Comparison of ENCODE assay signal across 8 cellular contexts in the genomic region with DNA sequence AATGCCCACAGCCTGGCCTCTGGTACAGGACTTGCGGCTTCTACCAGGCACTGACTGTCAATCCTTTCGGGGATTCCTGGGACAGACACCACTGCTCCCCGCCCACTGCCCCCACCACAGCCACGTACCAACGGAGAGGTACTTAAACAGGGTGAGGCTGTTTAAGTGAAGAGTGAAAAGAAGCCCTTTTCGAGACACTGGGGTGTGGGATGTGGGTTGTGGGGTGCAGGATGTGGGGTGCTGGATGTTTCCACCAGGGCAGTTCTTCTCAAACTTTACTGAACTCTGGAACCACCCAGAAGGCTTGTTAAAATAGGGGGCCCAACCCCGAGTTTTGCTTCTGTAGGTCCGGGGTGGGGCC. TPM values are rescaled to one million over a fixed set of nuclear protein-coding genes. Genes with fewer than 3 reads are reported as not detected.
DNase-seq lines count a peak whose midpoint lies in the region; ATAC-seq and TF ChIP-seq lines count a peak whose summit lies in the region.

No MANE protein-coding gene starts in this region.

- H3K4me1 Mint-ChIP-seq in neural progenitor cell = peaks cover 27% of the 10 kb centered on the region

- H3K4me1 ChIP-seq in cardiac muscle cell (ENCODE audit: low read depth) = no peaks in the 10 kb centered on the region
- no peaks in the 10 kb centered on the region for H3K4me1 ChIP-seq in neural progenitor cell

- H3K9ac ChIP-seq in neural progenitor cell = no peak overlapping the region

- H2AFZ ChIP-seq in neural progenitor cell (replicated peaks) = peak overlapping the region; percentile 93

- H3K27me3 ChIP-seq in cardiac muscle cell = peaks cover 11% of the 10 kb centered on the region
- H3K27me3 ChIP-seq in dorsolateral prefrontal cortex = peaks cover 0 to 53% (median 5%) of the 10 kb centered on the region in 45 donors
- peaks cover 28% of the 10 kb centered on the region for H3K27me3 ChIP-seq in neural progenitor cell

- POLR2A ChIA-PET in GM10248 (lab: Yijun Ruan, JAX) = no interaction called here

- no peaks in the 10 kb centered on the region for H3K79me2 ChIP-seq in neural progenitor cell (ENCODE audit: low read depth)

- H4K20me1 ChIP-seq in neural progenitor cell (ENCODE audit: low read depth) = no peaks in the 10 kb centered on the region

- peaks cover 19% of the 10 kb centered on the region for H3F3A ChIP-seq in neural progenitor cell (ENCODE audit: low read depth)

- peak overlapping the region; percentile 72 for H3K4me3 ChIP-seq in cardiac muscle cell
- peak overlapping the region in 58 of 59 donors; percentile 15 to 71 (median 53) for H3K4me3 ChIP-seq in dorsolateral prefrontal cortex
- H3K4me3 ChIP-seq in neural progenitor cell = peak overlapping the region; percentile 59

- H3K9me3 ChIP-seq in cardiac muscle cell (ENCODE audit: low read depth) (no peaks in the 10 kb centered on the region), neural progenitor cell (ENCODE audit: low read depth) (no peaks in the 10 kb centered on the region)

- no peak overlapping the region for H3K27ac Mint-ChIP-seq in neural progenitor cell

- H3K4me3 Mint-ChIP-seq in neural progenitor cell = peak overlapping the region; percentile 80

- H3K9me3 Mint-ChIP-seq in neural progenitor cell = no peaks in the 10 kb centered on the region

- TF ChIP-seq CTCF in cardiac muscle cell (IDR thresholded peaks at IDR 0.05; ENCODE audit: low read depth, low read length) = no peak
- TF ChIP-seq CTCF in dorsolateral prefrontal cortex (IDR thresholded peaks at IDR 0.05 in 54 of 56, conservative IDR thresholded peaks at IDR 0.05 in 2 of 56; ENCODE audit: low read depth in 1 of 56, partially characterized antibody in 56 of 56) = no peak
- TF ChIP-seq CTCF in neural progenitor cell (IDR thresholded peaks at IDR 0.05) = no peak
- TF ChIP-seq CTCF in GM10248 (IDR thresholded peaks at IDR 0.05; ENCODE audit: control extremely low read depth, extremely low read depth, low read depth, missing control alignments) = no peak

- ATAC-seq in GM21515 (IDR thresholded peaks at IDR 0.05; ENCODE audit: unreplicated experiment) (no peak), GM21576 (IDR thresholded peaks at IDR 0.05; ENCODE audit: unreplicated experiment) (no peak)

- CTCF ChIA-PET in GM10248 (lab: Yijun Ruan, JAX) = no interaction called here

- DNase-seq in cardiac muscle cell (ENCODE audit: low read depth in 1 of 2, low spot score in 1 of 2) (no peak), cardiac septum (ENCODE audit: low spot score) (no peak), dorsolateral prefrontal cortex (no peak), neural progenitor cell (ENCODE audit: low spot score) (no peak), AG08396 (ENCODE audit: low spot score) (no peak), GM10248 (ENCODE audit: extremely low spot score) (no peak)

- intact Hi-C loops in cardiac septum (cut with DNase I) (no loop called here), dorsolateral prefrontal cortex (cut with DNase I) (no loop called here)

- no peaks in the 10 kb centered on the region for H3K36me3 Mint-ChIP-seq in neural progenitor cell

- H3K36me3 ChIP-seq in cardiac muscle cell (no peaks in the 10 kb centered on the region), neural progenitor cell (no peaks in the 10 kb centered on the region)

- H3K27ac ChIP-seq in cardiac muscle cell (no peak overlapping the region), dorsolateral prefrontal cortex (peak overlapping the region in 24 of 59 donors; percentile 12 to 75 (median 52)), neural progenitor cell (no peak overlapping the region)

- H3K27me3 Mint-ChIP-seq in neural progenitor cell (ENCODE audit: insufficient read depth, low read depth) = peaks cover 17% of the 10 kb centered on the region

- H3K4me2 ChIP-seq in neural progenitor cell = peak overlapping the region; percentile 79

RNA-seq across cellular contexts. Expression of gene PRR5, which starts 34.2 kb away (rescaled TPM):
- total RNA-seq in cardiac muscle cell (32.1 and 41.7 TPM in 2 replicates), cardiac septum (3.2 TPM), dorsolateral prefrontal cortex (10 to 100 TPM in 116 of 120 experiments, 1 to 10 TPM in 4; 5.1 to 39.4 (median 15.4) TPM), neural progenitor cell (ENCODE audit: low replicate concordance) (4.0 and 18.6 TPM in 2 replicates)
- polyA plus RNA-seq in cardiac muscle cell = 36.5 and 44.3 TPM in 2 replicates
